25 cellular contexts compared by ENCODE assay signal in the genomic region with DNA sequence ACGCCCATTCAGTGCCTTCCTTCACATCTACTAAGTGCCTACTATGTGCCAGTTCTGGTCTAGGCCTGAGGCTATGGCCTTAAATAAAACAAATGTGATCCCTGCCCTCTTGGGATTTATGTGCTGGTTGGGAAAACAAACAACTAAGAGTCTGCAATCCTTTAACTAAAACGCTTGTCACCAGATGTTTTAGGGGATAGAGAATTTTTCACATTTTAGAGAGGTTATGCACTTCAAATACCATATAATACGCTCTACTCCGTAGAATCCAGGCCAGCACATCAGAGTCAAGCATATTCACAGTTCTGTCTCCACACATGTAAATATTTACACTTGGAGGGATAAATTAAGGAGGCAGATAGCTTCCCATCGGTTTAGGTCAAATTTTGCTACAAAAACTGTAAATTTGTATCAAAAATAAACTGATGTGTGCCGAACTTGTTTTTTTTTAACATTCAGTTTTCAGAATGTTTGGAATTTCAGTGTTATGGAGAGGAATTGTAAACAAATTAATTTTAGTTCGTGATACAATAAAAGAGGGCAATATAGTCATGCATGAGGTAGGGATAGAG. TPM values are rescaled to one million over a fixed set of nuclear protein-coding genes. Genes with fewer than 3 reads are reported as not detected.
DNase-seq lines count a peak whose midpoint lies in the region; ATAC-seq, FAIRE-seq and TF ChIP-seq lines count a peak whose summit lies in the region.
"Had no signal": no experiment of that assay in that cellular context is flagged by ENCODE, and none has a peak within 500 bp of the region (broad histone marks: within the 10 kb centered on the region; RNA-seq: fewer than 3 reads in every experiment).

No MANE protein-coding gene starts in this region.

- H2AFZ ChIP-seq in HepG2 (ENCODE audit: low read length) (no peak overlapping the region), fibroblast of lung (ENCODE audit: low read length) (no peak overlapping the region), mesenchymal stem cell (ENCODE audit: low read depth, low read length) (no peak overlapping the region)

- WGBS in liver, result 72% methylated on average over 7 of the region's 7 CpGs
- 10% methylated on average over 7 of the region's 7 CpGs for WGBS in HepG2 (ENCODE audit: low lambda C conversion rate)
- WGBS in mesenchymal stem cell, result 31% methylated on average over 4 of the region's 7 CpGs

- TF ChIP-seq RAD21 in liver (IDR thresholded peaks at IDR 0.05), result peak; percentile 11 to 16
- TF ChIP-seq RAD21 in HepG2 (CRISPR knock-in tag; IDR thresholded peaks at IDR 0.05), result no peak

- ATAC-seq in HepG2 (no peak), Right ventricle myocardium superior (ENCODE audit: poor library complexity) (no peak)
- ATAC-seq: SK-N-SH treated with all-trans-retinoic acid at 6 μM for 48 hours had no signal

- no peak overlapping the region for H3K14ac ChIP-seq in mesenchymal stem cell (ENCODE audit: low read length in 2 of 2)

- DNase-seq in HepG2 (ENCODE audit: low spot score), result no peak
- DNase-seq in fibroblast of lung (ENCODE audit: low read depth in 2 of 2), result peak in 1 of 2 donors; percentile 59
- peak; percentile 75 for DNase-seq in mesenchymal stem cell
- DNase-seq in GM03348 (ENCODE audit: low spot score), result no peak
- DNase-seq in NCI-H2107 (lab: John Stamatoyannopoulos, UW), result no peak
- DNase-seq in effector CD8-positive, alpha-beta T cell (lab: John Stamatoyannopoulos, UW), result no peak
- DNase-seq in Right ventricle myocardium superior, result no peak
- DNase-seq: CD8-positive, alpha-beta memory T cell; DMS79; HFFc6; Karpas-422; MM.1S; NCI-H1105; NCI-H1694 treated with DMSO at 0.1 percent for 48 hours; NCI-H526 treated with DMSO at 0.1 percent for 48 hours; SHP77 had no signal

- POLR2A ChIA-PET in HepG2 (lab: Yijun Ruan, JAX), result no interaction called here

- intact Hi-C loops in HepG2 (cut with micrococcal nuclease; ENCODE audit: unreplicated experiment), result no loop called here
- intact Hi-C loops in Right ventricle myocardium superior (cut with DNase I), result no loop called here

- H2BK12ac ChIP-seq in mesenchymal stem cell (ENCODE audit: low read length in 2 of 2), result peak overlapping the region in 1 of 2 experiments; percentile 59

- H3K23ac ChIP-seq in mesenchymal stem cell (ENCODE audit: low read length in 2 of 2), result no peak overlapping the region

- no peak overlapping the region for H3K4me2 ChIP-seq in HepG2 (ENCODE audit: low read depth, low read length)
- no peak overlapping the region for H3K4me2 ChIP-seq in fibroblast of lung (ENCODE audit: extremely low read depth, insufficient read depth, low read length)
- H3K4me2 ChIP-seq in mesenchymal stem cell (ENCODE audit: low read length, poor library complexity, severe bottlenecking), result no peak overlapping the region
- H3K4me2 ChIP-seq: BLaER1 treated with 17β-estradiol and CSF1 and Interleukin-3, amounts not matched to agents 10 nM and 100 nM had no signal

- H3K27ac ChIP-seq in liver (ENCODE audit: low read depth in 1 of 2, low read length in 2 of 2) (no peak overlapping the region), HepG2 (ENCODE audit: extremely low read length, insufficient read depth, low read length) (no peak overlapping the region), fibroblast of lung (ENCODE audit: insufficient read depth, low read length) (peak overlapping the region; percentile 13), mesenchymal stem cell (ENCODE audit: low read length, poor library complexity, severe bottlenecking) (no peak overlapping the region)
- H3K27ac ChIP-seq: 22Rv1; BLaER1 treated with 17β-estradiol and CSF1 and Interleukin-3, amounts not matched to agents 10 nM and 100 nM had no signal

- H3K18ac ChIP-seq in mesenchymal stem cell (ENCODE audit: low read depth in 1 of 2, low read length in 2 of 2), result peak overlapping the region in 1 of 2 experiments; percentile 69

- TF ChIP-seq CTCF in liver (IDR thresholded peaks at IDR 0.05; ENCODE audit: low read depth, low read length, missing input control) (no peak), HepG2 (CRISPR knock-in tag; IDR thresholded peaks at IDR 0.05) (no peak), fibroblast of lung (conservative IDR thresholded peaks at IDR 0.05 in 1 of 2, IDR thresholded peaks at IDR 0.05 in 1 of 2; ENCODE audit: low read depth in 1 of 2, low read length in 2 of 2) (no peak)

- no peaks in the 10 kb centered on the region for H3K36me3 ChIP-seq in liver (ENCODE audit: control insufficient read depth in 4 of 4, insufficient read depth in 3 of 4, low read depth in 1 of 4, low read length in 3 of 4)
- no peaks in the 10 kb centered on the region for H3K36me3 ChIP-seq in HepG2 (replicated peaks in 1 of 2; ENCODE audit: control insufficient read depth in 1 of 2, insufficient read depth in 2 of 2, low read length in 2 of 2)
- no peaks in the 10 kb centered on the region for H3K36me3 ChIP-seq in fibroblast of lung (ENCODE audit: control insufficient read depth, insufficient read depth, low read length)
- no peaks in the 10 kb centered on the region for H3K36me3 ChIP-seq in mesenchymal stem cell (ENCODE audit: control insufficient read depth in 1 of 2, insufficient read depth in 2 of 2, low read depth in 1 of 2, low read length in 2 of 2)
- H3K36me3 ChIP-seq: BLaER1 treated with 17β-estradiol and CSF1 and Interleukin-3, amounts not matched to agents 10 nM and 100 nM had no signal

- H3K79me1 ChIP-seq in mesenchymal stem cell (replicated peaks; ENCODE audit: low read length, poor library complexity, severe bottlenecking), result no peaks in the 10 kb centered on the region

- H3K9ac ChIP-seq in liver (ENCODE audit: low read depth in 1 of 2, low read length in 2 of 2) (no peak overlapping the region), HepG2 (ENCODE audit: insufficient read depth, low read depth, low read length) (no peak overlapping the region), fibroblast of lung (ENCODE audit: insufficient read depth, low read length) (no peak overlapping the region), mesenchymal stem cell (ENCODE audit: low read length) (no peak overlapping the region)
- H3K9ac ChIP-seq: BLaER1 treated with 17β-estradiol and CSF1 and Interleukin-3, amounts not matched to agents 10 nM and 100 nM had no signal

- H3K9me3 ChIP-seq in liver (ENCODE audit: control insufficient read depth in 4 of 4, low read length in 3 of 4) (no peaks in the 10 kb centered on the region), HepG2 (ENCODE audit: low read length) (no peaks in the 10 kb centered on the region), fibroblast of lung (ENCODE audit: control insufficient read depth, insufficient read depth, low read depth, low read length) (no peaks in the 10 kb centered on the region), mesenchymal stem cell (ENCODE audit: control insufficient read depth, low read length) (no peaks in the 10 kb centered on the region)
- H3K9me3 ChIP-seq: BLaER1 treated with 17β-estradiol and CSF1 and Interleukin-3, amounts not matched to agents 10 nM and 100 nM had no signal

- no peak overlapping the region for H2BK15ac ChIP-seq in mesenchymal stem cell (ENCODE audit: low read depth, poor library complexity, severe bottlenecking)

- no peak for TF ChIP-seq POLR2A in HepG2 (IDR thresholded peaks at IDR 0.05; ENCODE audit: insufficient read depth in 1 of 2, low read depth in 2 of 2, low read length in 2 of 2)

- FAIRE-seq in HepG2 (lab: Jason Lieb, UNC), result no peak
- FAIRE-seq: D721Med, G401.6, GM12891, H1, RCC 7860 had no signal

- H3K4me3 ChIP-seq in liver (ENCODE audit: low read depth in 1 of 3, low read length in 3 of 3) (no peak overlapping the region), HepG2 (replicated peaks in 1 of 3; ENCODE audit: insufficient read depth in 1 of 3, low read depth in 2 of 3, low read length in 3 of 3) (no peak overlapping the region), fibroblast of lung (replicated peaks in 1 of 4; ENCODE audit: control extremely low read depth in 1 of 4, insufficient read depth in 1 of 4, low read depth in 3 of 4, low read length in 4 of 4) (no peak overlapping the region), mesenchymal stem cell (ENCODE audit: insufficient read depth in 1 of 2, low read depth in 1 of 2, low read length in 2 of 2) (no peak overlapping the region)
- H3K4me3 ChIP-seq: BLaER1 treated with 17β-estradiol and CSF1 and Interleukin-3, amounts not matched to agents 10 nM and 100 nM had no signal

- no peak overlapping the region for H2BK5ac ChIP-seq in mesenchymal stem cell (ENCODE audit: low read depth, low read length, poor library complexity, severe bottlenecking)

- TF ChIP-seq EP300 in HepG2 (IDR thresholded peaks at IDR 0.05; ENCODE audit: low read depth in 2 of 2, low read length in 2 of 2), result no peak
- no peak for TF ChIP-seq EP300 in HepG2 (CRISPR knock-in tag; IDR thresholded peaks at IDR 0.05; ENCODE audit: borderline replicate concordance)

- H2AK5ac ChIP-seq in mesenchymal stem cell (ENCODE audit: low read length, severe bottlenecking), result no peak overlapping the region

- in situ Hi-C loops in HepG2 (cut with HindIII; ENCODE audit: extremely low pct_ligation_motif_present, low pct_unique_long_range_greater_than_20kb), result no loop called here

- no peaks in the 10 kb centered on the region for H3K27me3 ChIP-seq in liver (ENCODE audit: control insufficient read depth in 4 of 4, insufficient read depth in 4 of 4, low read length in 3 of 4)
- H3K27me3 ChIP-seq in HepG2 (ENCODE audit: control insufficient read depth in 1 of 2, insufficient read depth in 2 of 2, low read length in 2 of 2), result no peaks in the 10 kb centered on the region
- no peaks in the 10 kb centered on the region for H3K27me3 ChIP-seq in fibroblast of lung (ENCODE audit: control insufficient read depth, insufficient read depth, low read length)
- peaks cover 0 to 49% of the 10 kb centered on the region in 2 experiments for H3K27me3 ChIP-seq in mesenchymal stem cell (ENCODE audit: control insufficient read depth in 1 of 2, insufficient read depth in 1 of 2, low read length in 2 of 2)
- H3K27me3 ChIP-seq: BLaER1 treated with 17β-estradiol and CSF1 and Interleukin-3, amounts not matched to agents 10 nM and 100 nM had no signal

- BruUV-seq in HepG2 (replicated peaks; lab: Mats Ljungman, UMichigan), result no TSS peak

- H2BK120ac ChIP-seq in mesenchymal stem cell (ENCODE audit: low read depth, low read length), result no peak overlapping the region

- no peaks in the 10 kb centered on the region for H3K79me2 ChIP-seq in HepG2 (ENCODE audit: insufficient read depth, low read length)
- H3K79me2 ChIP-seq in fibroblast of lung (ENCODE audit: control insufficient read depth, insufficient read depth, low read length), result no peaks in the 10 kb centered on the region

- CTCF ChIA-PET in HepG2 (lab: Yijun Ruan, JAX; ENCODE audit: low intra/inter-chr PET ratio, low total read pairs), result no interaction called here

- H3K4me1 ChIP-seq in liver (ENCODE audit: control insufficient read depth in 4 of 4, insufficient read depth in 4 of 4, low read length in 3 of 4) (peaks cover 0 to 2% (median 2%) of the 10 kb centered on the region in 4 donors), HepG2 (ENCODE audit: insufficient read depth, low read length) (no peaks in the 10 kb centered on the region), fibroblast of lung (ENCODE audit: control insufficient read depth, extremely low read depth, insufficient read depth, low read length) (peaks cover 8% of the 10 kb centered on the region), mesenchymal stem cell (ENCODE audit: control insufficient read depth, insufficient read depth, low read depth, low read length) (peaks cover 5% of the 10 kb centered on the region)
- H3K4me1 ChIP-seq: BLaER1 treated with 17β-estradiol and CSF1 and Interleukin-3, amounts not matched to agents 10 nM and 100 nM had no signal

- no peak overlapping the region for H4K91ac ChIP-seq in mesenchymal stem cell (ENCODE audit: low read length)

- H4K20me1 ChIP-seq in HepG2 (ENCODE audit: insufficient read depth, low read length) (no peaks in the 10 kb centered on the region), fibroblast of lung (ENCODE audit: control insufficient read depth, extremely low read depth, insufficient read depth, low read length) (no peaks in the 10 kb centered on the region)
- H4K20me1 ChIP-seq: BLaER1 treated with 17β-estradiol and CSF1 and Interleukin-3, amounts not matched to agents 10 nM and 100 nM had no signal

- H4K8ac ChIP-seq in mesenchymal stem cell (ENCODE audit: low read length), result no peak overlapping the region

- H3K4ac ChIP-seq in mesenchymal stem cell (ENCODE audit: low read depth in 1 of 2, low read length in 2 of 2), result no peak overlapping the region

RNA-seq across cellular contexts. Expression of gene ADRA1B, which starts 22.0 kb away (rescaled TPM):
- total RNA-seq in liver, result 10 to 100 TPM in 1 of 2 donors, under 1 TPM in 1; 0.70 to 13.1 TPM
- polyA plus RNA-seq in liver, result 10 to 100 TPM in 1 of 2 donors, 1 to 10 TPM in 1; 6.0 to 10.3 TPM
- not detected in 2 replicates for total RNA-seq in HepG2 (2016; rRNA removed; fragmentation: Illumina TruSeq; extraction: Trizol)
- total RNA-seq in HepG2 (2016; cell fraction: cytosol; rRNA removed; fragmentation: Illumina TruSeq; extraction: Trizol; ENCODE audit: low read depth), result not detected in 2 replicates
- total RNA-seq in HepG2 (2016; cell fraction: insoluble cytoplasmic fraction; rRNA removed; fragmentation: Illumina TruSeq; extraction: Trizol), result not detected in 2 replicates
- not detected in 2 replicates for total RNA-seq in HepG2 (2016; cell fraction: membrane; rRNA removed; fragmentation: Illumina TruSeq; extraction: Trizol)
- not detected in 2 replicates for total RNA-seq in HepG2 (2016; cell fraction: nucleus; rRNA removed; fragmentation: Illumina TruSeq; extraction: Trizol)
- not detected in 2 replicates for polyA plus RNA-seq in HepG2 (2011; rRNA removed)
- polyA plus RNA-seq in HepG2 (2011; cell fraction: cytosol; rRNA removed), result not detected in 2 replicates
- not detected in 2 replicates for polyA plus RNA-seq in HepG2 (2011; cell fraction: nucleus; rRNA removed)
- polyA plus RNA-seq in HepG2 (2012), result not detected in 2 replicates
- not detected in 2 replicates for polyA plus RNA-seq in HepG2 (2016; cell fraction: cytosol; fragmentation: Illumina TruSeq; extraction: Trizol; ENCODE audit: low read depth)
- polyA plus RNA-seq in HepG2 (2016; cell fraction: insoluble cytoplasmic fraction; fragmentation: Illumina TruSeq; extraction: Trizol; ENCODE audit: low read depth), result not detected in 2 replicates
- polyA plus RNA-seq in HepG2 (2016; cell fraction: membrane; fragmentation: Illumina TruSeq; extraction: Trizol; ENCODE audit: low read depth), result not detected in 2 replicates
- not detected in 2 replicates for polyA plus RNA-seq in HepG2 (2016; cell fraction: nucleus; fragmentation: Illumina TruSeq; extraction: Trizol; ENCODE audit: insufficient read depth, low read depth)
- 0.14 TPM in 1 of 2 replicates, not detected in the other for polyA minus RNA-seq in HepG2 (2011; rRNA and poly(A)+ RNA removed; ENCODE audit: low replicate concordance)
- not detected in 2 replicates for polyA minus RNA-seq in HepG2 (2011; cell fraction: cytosol; rRNA and poly(A)+ RNA removed)
- polyA minus RNA-seq in HepG2 (2011; cell fraction: nucleus; rRNA and poly(A)+ RNA removed), result not detected in 2 replicates
- 0.26 and 0.99 TPM in 2 replicates for total RNA-seq in fibroblast of lung
- 0.73 and 1.7 TPM in 2 replicates for polyA plus RNA-seq in fibroblast of lung
- polyA plus RNA-seq in fibroblast of lung (2012), result 1.3 and 2.4 TPM in 2 replicates
- polyA minus RNA-seq in fibroblast of lung (ENCODE audit: low replicate concordance), result 0.19 and 5.2 TPM in 2 replicates
- polyA plus RNA-seq in mesenchymal stem cell (2013, experiment 1 of 2), result 0.80 TPM
- polyA plus RNA-seq in mesenchymal stem cell (2013, experiment 2 of 2), result 0.70 TPM
- 1.5 TPM for total RNA-seq in Right ventricle myocardium superior
- total RNA-seq: CD8-positive, alpha-beta memory T cell; H1 had no signal
- polyA plus RNA-seq: CD8-positive, alpha-beta memory T cell; H1 had no signal
